Comparison of ENCODE assay signal across 26 cellular contexts in the genomic region with DNA sequence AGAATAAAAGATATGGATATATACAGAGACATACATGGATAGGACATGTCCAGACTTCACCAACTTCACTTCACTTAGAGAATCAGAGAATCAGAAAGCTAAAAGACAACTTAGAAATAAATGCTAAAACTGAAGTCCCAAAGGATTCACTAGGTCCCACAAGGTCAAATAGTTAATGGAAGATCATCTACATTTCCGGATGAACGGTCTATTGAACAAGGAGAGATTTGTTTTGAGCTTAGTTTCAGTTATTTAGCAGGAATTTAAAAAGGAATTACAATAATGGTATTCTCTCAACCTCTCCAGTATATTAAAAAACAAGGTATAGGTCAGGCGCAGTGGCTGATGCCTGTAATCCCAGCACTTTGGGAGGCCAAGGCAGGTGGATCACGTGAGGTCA.
"Had no signal": no experiment of that assay in that cellular context is flagged by ENCODE, and none has a peak within 500 bp of the region (broad histone marks: within the 10 kb centered on the region; RNA-seq: fewer than 3 reads in every experiment).

No MANE protein-coding gene starts in this region.

- H3K27me3 Mint-ChIP-seq: naive thymus-derived CD8-positive, alpha-beta T cell; progenitor cell of endocrine pancreas had no signal

- H3K27ac Mint-ChIP-seq: endodermal cell; naive thymus-derived CD8-positive, alpha-beta T cell; progenitor cell of endocrine pancreas had no signal

- H3K36me3 ChIP-seq: pancreas, right lobe of liver, thyroid gland, vagina had no signal

- H3K27ac ChIP-seq: dorsolateral prefrontal cortex, esophagus squamous epithelium, lower lobe of right lung, neutrophil, pancreas, right lobe of liver, stomach, vagina had no signal

- H3K4me3 ChIP-seq: dorsolateral prefrontal cortex, esophagus squamous epithelium, lower lobe of right lung, pancreas, right lobe of liver, stomach, thyroid gland, vagina had no signal

- H3K4me1 ChIP-seq: lower lobe of right lung had no signal

- DNase-seq: dorsolateral prefrontal cortex; effector CD8-positive, alpha-beta T cell; endodermal cell; erythroblast; esophagus squamous epithelium; hypothalamus; immature natural killer cell; islet precursor cell; kidney glomerular epithelial cell; left ventricle myocardium superior; lower lobe of right lung; naive thymus-derived CD8-positive, alpha-beta T cell; pancreas; right lobe of liver; small intestine; stimulated activated CD4-positive, alpha-beta T cell treated with anti-CD3 and anti-CD28 coated beads, Interleukin-15, amount 100 ng/mL, for 24 hours; stimulated activated CD4-positive, alpha-beta T cell treated with anti-CD3 and anti-CD28 coated beads, Interleukin-2, amount 100 ng/mL, for 48 hours; stimulated activated naive CD4-positive, alpha-beta T cell; stomach; thyroid gland; trophoblast cell had no signal

- H3K9me3 Mint-ChIP-seq: endodermal cell; immature natural killer cell; naive thymus-derived CD8-positive, alpha-beta T cell; neural crest cell had no signal

- H3K4me3 Mint-ChIP-seq: endodermal cell, immature natural killer cell, neural crest cell had no signal

- H3K9me3 ChIP-seq: esophagus squamous epithelium, lower lobe of right lung, neutrophil, pancreas, right lobe of liver, stomach, thyroid gland, vagina had no signal

- H3K27me3 ChIP-seq: dorsolateral prefrontal cortex, esophagus squamous epithelium, neutrophil, pancreas, right lobe of liver, stomach, thyroid gland, vagina had no signal

- FAIRE-seq: endothelial cell of umbilical vein, pancreas had no signal
